In genomic region chr6:81098109-81098814, GRCh38 we compare ENCODE assay signal across 26 cellular contexts.
"Had no signal": no experiment of that assay in that cellular context is flagged by ENCODE, and none has a peak within 500 bp of the region (broad histone marks: within the 10 kb centered on the region; RNA-seq: fewer than 3 reads in every experiment).

No MANE protein-coding gene starts in this region.

- H3K9ac ChIP-seq: neural progenitor cell, parathyroid adenoma had no signal

- ATAC-seq: naive thymus-derived CD4-positive, alpha-beta T cell; natural killer cell; psoas muscle; right cardiac atrium; right lobe of liver; stimulated activated memory B cell treated with anti-CD40 and anti-IgM and Interleukin-4, amounts not matched to agents 10 μg/mL and 1 μg/mL and 100 μg/mL, for 72 hours; stimulated activated naive CD8-positive, alpha-beta T cell treated with anti-CD3 and anti-CD28 coated beads, Interleukin-15, amount 100 ng/mL, for 72 hours; stimulated activated naive CD8-positive, alpha-beta T cell treated with anti-CD3 and anti-CD28 coated beads, Interleukin-15, Interleukin-2, amounts not matched to agents 100 U/mL and 50 U/mL, for 24 hours; upper lobe of right lung had no signal

- H3K79me2 ChIP-seq: parathyroid adenoma had no signal

- DNase-seq: naive thymus-derived CD4-positive, alpha-beta T cell; natural killer cell; occipital lobe; ovary; psoas muscle; right lobe of liver; sigmoid colon; small intestine; stimulated activated CD4-positive, alpha-beta T cell treated with anti-CD3 and anti-CD28 coated beads, Interleukin-15, amount 100 ng/mL, for 24 hours; stimulated activated CD4-positive, alpha-beta T cell treated with anti-CD3 and anti-CD28 coated beads, Interleukin-4, amount 100 ng/mL, for 1 hour; stimulated activated CD4-positive, alpha-beta T cell treated with anti-CD3 and anti-CD28 coated beads, Interleukin-4, amount 100 ng/mL, for 4 hours; stimulated activated CD8-positive, alpha-beta memory T cell treated with anti-CD3 and anti-CD28 coated beads, Interleukin-4, amount 100 ng/mL, for 48 hours; stimulated activated naive CD4-positive, alpha-beta T cell; stimulated activated naive CD8-positive, alpha-beta T cell treated with anti-CD3 and anti-CD28 coated beads, Interleukin-15, amount 100 ng/mL, for 72 hours; stimulated activated naive CD8-positive, alpha-beta T cell treated with anti-CD3 and anti-CD28 coated beads, Interleukin-15, Interleukin-2, amounts not matched to agents 100 U/mL and 50 U/mL, for 24 hours; substantia nigra; testis; tibial artery; transverse colon; upper lobe of right lung; uterus had no signal

- H3K9me3 ChIP-seq: ovary, psoas muscle, right lobe of liver, testis, upper lobe of right lung, uterus had no signal

- H3K27ac ChIP-seq: neural progenitor cell, ovary, parathyroid adenoma, psoas muscle, right lobe of liver, sigmoid colon, suprapubic skin, testis, tibial artery, transverse colon, upper lobe of right lung, uterus had no signal

- H2AFZ ChIP-seq: neural progenitor cell, parathyroid adenoma had no signal

- H3K4me2 ChIP-seq: neural progenitor cell had no signal

- H3K4me3 ChIP-seq: neural progenitor cell, ovary, psoas muscle, right lobe of liver, sigmoid colon, suprapubic skin, testis, tibial artery, transverse colon, upper lobe of right lung, uterus had no signal

- H3K36me3 ChIP-seq: neural progenitor cell, ovary, right lobe of liver, sigmoid colon, suprapubic skin, tibial artery, transverse colon, upper lobe of right lung, uterus had no signal

- H3K4me1 ChIP-seq: neural progenitor cell, parathyroid adenoma, psoas muscle, right lobe of liver, sigmoid colon, suprapubic skin, testis, tibial artery, transverse colon, upper lobe of right lung, uterus had no signal

- H3K27me3 ChIP-seq: neural progenitor cell, ovary, right lobe of liver, sigmoid colon, suprapubic skin, testis, tibial artery, transverse colon, upper lobe of right lung, uterus had no signal
